ENCODE assay signal across 22 cellular contexts in genomic region chr6:163127587-163127986, GRCh38.
"Had no signal": no experiment of that assay in that cellular context is flagged by ENCODE, and none has a peak within 500 bp of the region (broad histone marks: within the 10 kb centered on the region; RNA-seq: fewer than 3 reads in every experiment).

No MANE protein-coding gene starts in this region.

- H3K9me3 ChIP-seq: esophagus muscularis mucosa, gastroesophageal sphincter, heart right ventricle, lower lobe of right lung, mucosa of descending colon had no signal

- H3K27me3 ChIP-seq: dorsolateral prefrontal cortex, esophagus muscularis mucosa, foreskin keratinocyte, gastroesophageal sphincter, heart right ventricle had no signal

- H3K4me3 ChIP-seq: coronary artery, dorsolateral prefrontal cortex, esophagus muscularis mucosa, gastroesophageal sphincter, heart right ventricle, left ventricle myocardium inferior, lower lobe of right lung, mucosa of descending colon had no signal

- H3K4me1 ChIP-seq: esophagus muscularis mucosa, foreskin keratinocyte, gastroesophageal sphincter, lower lobe of right lung had no signal

- DNase-seq: dermis blood vessel endothelial cell; dorsolateral prefrontal cortex; effector CD4-positive, alpha-beta T cell; effector memory CD4-positive, alpha-beta T cell; foreskin keratinocyte; heart right ventricle; hippocampal formation; islet precursor cell; kidney; kidney glomerular epithelial cell; left colon; left ventricle myocardium inferior; lower lobe of right lung; mesenchymal stem cell; mucosa of descending colon; naive B cell had no signal

- H3K27ac ChIP-seq: coronary artery, esophagus muscularis mucosa, foreskin keratinocyte, gastroesophageal sphincter, heart right ventricle, left ventricle myocardium inferior, lower lobe of right lung had no signal

- FAIRE-seq: colon, endothelial cell of umbilical vein, kidney had no signal

- H3K36me3 ChIP-seq: esophagus muscularis mucosa, gastroesophageal sphincter, heart right ventricle, left ventricle myocardium inferior, lower lobe of right lung had no signal

- ATAC-seq: foreskin keratinocyte, gastroesophageal sphincter, left colon, left lobe of liver, mucosa of descending colon had no signal
